30 cellular contexts compared by ENCODE assay signal in the genomic region with DNA sequence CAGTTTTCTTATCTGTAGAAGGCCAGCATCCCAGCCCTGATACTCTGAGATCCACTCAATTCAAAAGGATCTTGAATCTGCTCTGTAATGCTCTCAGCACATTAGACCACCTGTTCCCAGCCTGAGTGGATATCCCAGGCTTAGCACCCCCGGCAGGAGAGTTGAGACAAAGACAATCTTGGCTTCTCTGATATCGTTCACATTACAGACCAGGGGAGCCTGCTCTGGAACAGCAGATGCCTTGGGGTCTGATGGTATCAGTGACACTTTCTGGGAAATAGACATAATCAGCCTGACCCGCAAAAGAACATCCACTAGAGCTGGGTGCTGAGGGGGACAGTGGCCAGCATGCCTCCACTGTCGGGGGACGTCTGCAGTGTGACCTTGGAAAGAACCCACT.
"Had no signal": no experiment of that assay in that cellular context is flagged by ENCODE, and none has a peak within 500 bp of the region (broad histone marks: within the 10 kb centered on the region; RNA-seq: fewer than 3 reads in every experiment).

No MANE protein-coding gene starts in this region.

- H3K27ac ChIP-seq: SJCRH30, WERI-Rb-1 had no signal

- FAIRE-seq: bronchial epithelial cell had no signal

- H3K27me3 ChIP-seq: SJCRH30 had no signal

- H3K27ac Mint-ChIP-seq: activated CD4-positive, alpha-beta memory T cell treated with anti-CD3 and anti-CD28 coated beads for 36 hours; activated CD4-positive, alpha-beta T cell treated with anti-CD3 and anti-CD28 coated beads, Interleukin-2, amount 10 ng/mL, durations not matched to agents 7 days and 5 days; activated naive CD4-positive, alpha-beta T cell treated with anti-CD3 and anti-CD28 coated beads, Interleukin-2, amount 10 ng/mL, durations not matched to agents 7 days and 5 days; activated naive CD8-positive, alpha-beta T cell; activated naive CD8-positive, alpha-beta T cell treated with anti-CD3 and anti-CD28 coated beads, Interleukin-2, amount 50 U/mL, for 24 hours; activated T-helper 1 cell treated with anti-CD3 and anti-CD28 coated beads, Interleukin-12 subunit alpha, Interleukin-12 subunit beta, Interleukin-2, Interleukin-4 antibody, amounts not matched to agents 30 ng/mL and 10 ng/mL and 1 ng/mL, durations not matched to agents 14 hours and 24 hours and 36 hours had no signal

- H3K4me3 Mint-ChIP-seq: activated CD4-positive, alpha-beta memory T cell treated with anti-CD3 and anti-CD28 coated beads for 36 hours; activated CD4-positive, alpha-beta T cell treated with anti-CD3 and anti-CD28 coated beads, Interleukin-2, amount 10 ng/mL, durations not matched to agents 7 days and 5 days; activated naive CD4-positive, alpha-beta T cell treated with anti-CD3 and anti-CD28 coated beads, Interleukin-2, amount 10 ng/mL, durations not matched to agents 7 days and 5 days; activated naive CD8-positive, alpha-beta T cell; activated naive CD8-positive, alpha-beta T cell treated with anti-CD3 and anti-CD28 coated beads, Interleukin-2, amount 50 U/mL, for 24 hours; activated T-cell treated with anti-CD3 and anti-CD28 coated beads, Interleukin-2, amount 50 U/mL, for 4 hours; activated T-helper 1 cell treated with anti-CD3 and anti-CD28 coated beads, Interleukin-12 subunit alpha, Interleukin-12 subunit beta, Interleukin-2, Interleukin-4 antibody, amounts not matched to agents 30 ng/mL and 10 ng/mL and 1 ng/mL, durations not matched to agents 14 hours and 24 hours and 36 hours; brain had no signal

- DNase-seq: activated CD4-positive, alpha-beta memory T cell treated with anti-CD3 and anti-CD28 coated beads for 36 hours; activated CD4-positive, alpha-beta T cell treated with anti-CD3 and anti-CD28 coated beads, Interleukin-2, amount 10 ng/mL, durations not matched to agents 7 days and 5 days; activated CD8-positive, alpha-beta memory T cell treated with anti-CD3 and anti-CD28 coated beads, Interleukin-2, amount 50 U/mL, for 4 hours; activated gamma-delta T cell treated with Interleukin-2 at 50 U/mL for 16 hours; activated naive CD4-positive, alpha-beta T cell treated with anti-CD3 and anti-CD28 coated beads, Interleukin-2, amount 10 ng/mL, durations not matched to agents 7 days and 5 days; activated naive CD8-positive, alpha-beta T cell treated with anti-CD3 and anti-CD28 coated beads, Interleukin-2, amount 50 U/mL, for 24 hours; activated T-cell treated with anti-CD3 and anti-CD28 coated beads for 4 hours; activated T-cell treated with anti-CD3 and anti-CD28 coated beads, Interleukin-2, amount 50 U/mL, for 4 hours; anterior cingulate cortex; caudate nucleus; cerebellar nuclear complex; cortex of kidney; NCI-H1092 treated with DMSO at 0.1 percent for 48 hours; NCI-H146; NCI-H2029 treated with DMSO at 0.1 percent for 48 hours; NCI-H2107; NCI-H345; NCI-H526 treated with DMSO at 0.1 percent for 48 hours; NCI-H774; SHP77; SW 1271; T-helper 1 cell; T-helper 2 cell; T-helper 9 cell; WERI-Rb-1 had no signal

- H3K9me3 Mint-ChIP-seq: activated CD4-positive, alpha-beta memory T cell treated with anti-CD3 and anti-CD28 coated beads for 36 hours; activated CD4-positive, alpha-beta T cell treated with anti-CD3 and anti-CD28 coated beads, Interleukin-2, amount 10 ng/mL, durations not matched to agents 7 days and 5 days; activated naive CD4-positive, alpha-beta T cell treated with anti-CD3 and anti-CD28 coated beads, Interleukin-2, amount 10 ng/mL, durations not matched to agents 7 days and 5 days; activated naive CD8-positive, alpha-beta T cell treated with anti-CD3 and anti-CD28 coated beads, Interleukin-2, amount 50 U/mL, for 24 hours; activated T-cell treated with anti-CD3 and anti-CD28 coated beads, Interleukin-2, amount 50 U/mL, for 4 hours; activated T-helper 1 cell treated with anti-CD3 and anti-CD28 coated beads, Interleukin-12 subunit alpha, Interleukin-12 subunit beta, Interleukin-2, Interleukin-4 antibody, amounts not matched to agents 30 ng/mL and 10 ng/mL and 1 ng/mL, durations not matched to agents 14 hours and 24 hours and 36 hours had no signal

- H3K36me3 Mint-ChIP-seq: activated CD4-positive, alpha-beta memory T cell treated with anti-CD3 and anti-CD28 coated beads for 36 hours; activated naive CD4-positive, alpha-beta T cell treated with anti-CD3 and anti-CD28 coated beads, Interleukin-2, amount 10 ng/mL, durations not matched to agents 7 days and 5 days; activated naive CD8-positive, alpha-beta T cell; brain had no signal

- H3K27me3 Mint-ChIP-seq: activated CD4-positive, alpha-beta memory T cell treated with anti-CD3 and anti-CD28 coated beads for 36 hours; activated naive CD8-positive, alpha-beta T cell had no signal

- ATAC-seq: activated T-cell treated with anti-CD3 and anti-CD28 coated beads, Interleukin-2, amount 50 U/mL, for 4 hours had no signal

- H3K4me3 ChIP-seq: SJCRH30 had no signal

- H3K36me3 ChIP-seq: SJCRH30, WERI-Rb-1 had no signal

- H3K9me3 ChIP-seq: SJCRH30 had no signal

- H3K4me1 Mint-ChIP-seq: activated CD4-positive, alpha-beta T cell treated with anti-CD3 and anti-CD28 coated beads, Interleukin-2, amount 10 ng/mL, durations not matched to agents 7 days and 5 days; activated naive CD4-positive, alpha-beta T cell treated with anti-CD3 and anti-CD28 coated beads, Interleukin-2, amount 10 ng/mL, durations not matched to agents 7 days and 5 days; activated naive CD8-positive, alpha-beta T cell treated with anti-CD3 and anti-CD28 coated beads, Interleukin-2, amount 50 U/mL, for 24 hours had no signal
